Comparison of ENCODE assay signal across 1 cellular context in genomic region chr6:137492289-137492688, GRCh38.
TF ChIP-seq lines count a peak whose summit lies in the region.

No MANE protein-coding gene starts in this region.

TF ChIP-seq in WTC11, 78 proteins besides CTCF, POLR2A, EP300 and RAD21 (continued from another document):
- TF ChIP-seq, protein P1, sequence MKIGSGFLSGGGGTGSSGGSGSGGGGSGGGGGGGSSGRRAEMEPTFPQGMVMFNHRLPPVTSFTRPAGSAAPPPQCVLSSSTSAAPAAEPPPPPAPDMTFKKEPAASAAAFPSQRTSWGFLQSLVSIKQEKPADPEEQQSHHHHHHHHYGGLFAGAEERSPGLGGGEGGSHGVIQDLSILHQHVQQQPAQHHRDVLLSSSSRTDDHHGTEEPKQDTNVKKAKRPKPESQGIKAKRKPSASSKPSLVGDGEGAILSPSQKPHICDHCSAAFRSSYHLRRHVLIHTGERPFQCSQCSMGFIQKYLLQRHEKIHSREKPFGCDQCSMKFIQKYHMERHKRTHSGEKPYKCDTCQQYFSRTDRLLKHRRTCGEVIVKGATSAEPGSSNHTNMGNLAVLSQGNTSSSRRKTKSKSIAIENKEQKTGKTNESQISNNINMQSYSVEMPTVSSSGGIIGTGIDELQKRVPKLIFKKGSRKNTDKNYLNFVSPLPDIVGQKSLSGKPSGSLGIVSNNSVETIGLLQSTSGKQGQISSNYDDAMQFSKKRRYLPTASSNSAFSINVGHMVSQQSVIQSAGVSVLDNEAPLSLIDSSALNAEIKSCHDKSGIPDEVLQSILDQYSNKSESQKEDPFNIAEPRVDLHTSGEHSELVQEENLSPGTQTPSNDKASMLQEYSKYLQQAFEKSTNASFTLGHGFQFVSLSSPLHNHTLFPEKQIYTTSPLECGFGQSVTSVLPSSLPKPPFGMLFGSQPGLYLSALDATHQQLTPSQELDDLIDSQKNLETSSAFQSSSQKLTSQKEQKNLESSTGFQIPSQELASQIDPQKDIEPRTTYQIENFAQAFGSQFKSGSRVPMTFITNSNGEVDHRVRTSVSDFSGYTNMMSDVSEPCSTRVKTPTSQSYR (CRISPR knock-in tag; IDR thresholded peaks at IDR 0.05), result no peak
- TF ChIP-seq RORB (CRISPR knock-in tag; IDR thresholded peaks at IDR 0.05) (no peak), NR2C2 (CRISPR knock-in tag; IDR thresholded peaks at IDR 0.05) (no peak), ESRRA (CRISPR knock-in tag; IDR thresholded peaks at IDR 0.05; ENCODE audit: borderline replicate concordance) (no peak), SMAD3 (CRISPR knock-in tag; IDR thresholded peaks at IDR 0.05; ENCODE audit: borderline replicate concordance) (no peak), HMGA2 (CRISPR knock-in tag; IDR thresholded peaks at IDR 0.05) (no peak), ZNF232 (CRISPR knock-in tag; IDR thresholded peaks at IDR 0.05) (no peak), ZNF423 (CRISPR knock-in tag; IDR thresholded peaks at IDR 0.05) (no peak), ZNF532 (CRISPR knock-in tag; IDR thresholded peaks at IDR 0.05; ENCODE audit: borderline replicate concordance) (no peak)
